ENCODE assay signal across 11 cellular contexts in genomic region chr13:99971576-99972189, GRCh38. TPM values are rescaled to one million over a fixed set of nuclear protein-coding genes. Genes with fewer than 3 reads are reported as not detected.
DNase-seq lines count a peak whose midpoint lies in the region; ATAC-seq and TF ChIP-seq lines count a peak whose summit lies in the region.
"Had no signal": no experiment of that assay in that cellular context is flagged by ENCODE, and none has a peak within 500 bp of the region (broad histone marks: within the 10 kb centered on the region; RNA-seq: fewer than 3 reads in every experiment).

Gene ZIC5, minus strand, starts transcription at chr13:99971767. Its CDS starts 164 bp downstream, at chr13:99971603.

- H3K9me3 ChIP-seq in psoas muscle: no peaks in the 10 kb centered on the region

- intact Hi-C loops in dorsolateral prefrontal cortex (cut with DNase I): no loop called here
- intact Hi-C loops in psoas muscle (cut with DNase I): no loop called here

- peak within 1 kb of the TSS in 50 of 59 donors; percentile 1 to 90 (median 74) for H3K27ac ChIP-seq in dorsolateral prefrontal cortex
- H3K27ac ChIP-seq in psoas muscle: no peak within 1 kb of the TSS

- H3K4me3 ChIP-seq in dorsolateral prefrontal cortex (peak within 1 kb of the TSS in 58 of 59 donors; percentile 26 to 72 (median 49)), psoas muscle (peak within 1 kb of the TSS; percentile 54)

- no peaks in the 10 kb centered on the region for H3K36me3 ChIP-seq in psoas muscle (ENCODE audit: insufficient read depth in 1 of 2, low read depth in 1 of 2)

- TF ChIP-seq CTCF in dorsolateral prefrontal cortex (IDR thresholded peaks at IDR 0.05 in 54 of 56, conservative IDR thresholded peaks at IDR 0.05 in 2 of 56; ENCODE audit: low read depth in 1 of 56, partially characterized antibody in 56 of 56) (no peak), psoas muscle (IDR thresholded peaks at IDR 0.05) (no peak)

- ATAC-seq in psoas muscle: no peak
- no peak for ATAC-seq in GM19463 (IDR thresholded peaks at IDR 0.05; ENCODE audit: unreplicated experiment)
- ATAC-seq: activated naive CD4-positive, alpha-beta T cell treated with anti-CD3 and anti-CD28 coated beads, Interleukin-2, amount 50 U/mL, for 72 hours had no signal

- WGBS in psoas muscle, 3 donors: 4 to 6% (median 5%) methylated on average over 41 of the region's 41 CpGs

- peaks cover 15% of the 10 kb centered on the region for H3K4me1 ChIP-seq in psoas muscle

- DNase-seq in NCI-H1092 (lab: John Stamatoyannopoulos, UW) (peak; percentile 38), NCI-H1092 treated with DMSO at 0.1 percent for 48 hours (lab: John Stamatoyannopoulos, UW) (no peak), NCI-H524 treated with DMSO at 0.1 percent for 48 hours (lab: John Stamatoyannopoulos, UW) (peak; percentile 33), dorsolateral prefrontal cortex (peak in 1 of 10 donors; percentile 78), psoas muscle (no peak), AG08396 (ENCODE audit: low spot score) (no peak), NOMO-1 treated with dmso at 0.1 percent for 144 hours (lab: John Stamatoyannopoulos, UW; ENCODE audit: unreplicated experiment) (no peak)
- DNase-seq: kidney glomerular epithelial cell, NCI-H1436 treated with DMSO at 0.1 percent for 48 hours had no signal

- H3K27me3 ChIP-seq in dorsolateral prefrontal cortex: peaks cover 0 to 97% (median 84%) of the 10 kb centered on the region in 45 donors
- H3K27me3 ChIP-seq in psoas muscle (ENCODE audit: insufficient read depth in 3 of 3, low read length in 2 of 3): peaks cover 15 to 97% (median 53%) of the 10 kb centered on the region in 3 donors

RNA-seq across cellular contexts. Expression of gene ZIC5, which starts in this region (rescaled TPM):
- 10 to 100 TPM in 1 of 120 experiments, 1 to 10 TPM in 118, under 1 TPM in 1; 0.91 to 10.4 (median 3.1) TPM for total RNA-seq in dorsolateral prefrontal cortex
- total RNA-seq in psoas muscle: not detected
- not detected for polyA plus RNA-seq in psoas muscle
- total RNA-seq: activated naive CD4-positive, alpha-beta T cell treated with anti-CD3 and anti-CD28 coated beads, Interleukin-2, amount 50 U/mL, for 72 hours had no signal

Comparison
In these comparisons a context has a peak if more than half of its experiments do, and no peak if none do; other contexts are left out.
1. DNase-seq: peak in NCI-H1092 (single experiment) and NCI-H524 treated with DMSO at 0.1 percent for 48 hours (single experiment); none in NCI-H1092 treated with DMSO at 0.1 percent for 48 hours (single experiment), psoas muscle (0 of 2), AG08396 (single experiment) and NOMO-1 treated with dmso at 0.1 percent for 144 hours (single experiment).